In the genomic region with DNA sequence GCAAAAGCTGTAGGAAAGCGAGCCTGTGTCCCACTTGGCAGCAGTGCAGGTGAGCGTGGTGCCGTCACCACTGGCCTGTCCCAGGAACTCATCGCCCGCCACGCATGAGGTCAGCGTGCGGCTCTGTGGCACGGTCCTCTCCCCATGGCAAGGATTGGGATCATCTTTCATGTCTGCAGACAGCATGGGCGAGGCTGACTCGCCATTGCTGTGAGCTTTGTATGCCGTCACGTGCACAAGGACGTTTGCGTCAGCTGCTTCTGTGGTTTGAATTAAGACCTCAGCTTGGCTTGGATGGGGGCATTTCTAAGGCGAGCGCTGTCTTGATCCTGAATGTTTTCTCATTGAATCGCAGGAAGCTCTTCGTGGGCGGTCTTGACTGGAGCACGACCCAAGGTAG, we compare ENCODE assay signal across 10 cellular contexts. TPM values are rescaled to one million over a fixed set of nuclear protein-coding genes. Genes with fewer than 3 reads are reported as not detected.
DNase-seq lines count a peak whose midpoint lies in the region; ATAC-seq, FAIRE-seq and TF ChIP-seq lines count a peak whose summit lies in the region.
"Had no signal": no experiment of that assay in that cellular context is flagged by ENCODE, and none has a peak within 500 bp of the region (broad histone marks: within the 10 kb centered on the region; RNA-seq: fewer than 3 reads in every experiment).

No MANE protein-coding gene starts in this region.

- no peak overlapping the region for H3K4me3 ChIP-seq in tibial nerve

- H3K9me3 Mint-ChIP-seq in activated CD8-positive, alpha-beta T cell treated with anti-CD3 and anti-CD28 coated beads for 36 hours = no peaks in the 10 kb centered on the region
- no peaks in the 10 kb centered on the region for H3K9me3 Mint-ChIP-seq in activated CD8-positive, alpha-beta T cell treated with anti-CD3 and anti-CD28 coated beads, Interleukin-2, amount 10 ng/mL, durations not matched to agents 7 days and 5 days (ENCODE audit: insufficient read depth)

- H3K27ac ChIP-seq in tibial nerve = peak overlapping the region; percentile 80 to 99 (median 91)

- FAIRE-seq in D721Med (lab: Jason Lieb, UNC) = no peak
- FAIRE-seq: RCC 7860 had no signal

- POLR2A ChIA-PET in activated CD8-positive, alpha-beta T cell treated with anti-CD3 and anti-CD28 coated beads for 36 hours (lab: Charles Lee) = interaction anchor here (1.2 to 1.5 kb wide), 3 partner anchors 20 to 610 kb away, joined by 3 to 6 read pairs (median 3); a partner anchor contains a TSS
- POLR2A ChIA-PET in activated CD8-positive, alpha-beta T cell treated with anti-CD3 and anti-CD28 coated beads, Interleukin-2, amount 10 ng/mL, durations not matched to agents 7 days and 5 days (lab: Charles Lee) = no interaction called here

- no peaks in the 10 kb centered on the region for H3K9me3 ChIP-seq in tibial nerve

- H3K27ac Mint-ChIP-seq in activated CD8-positive, alpha-beta T cell treated with anti-CD3 and anti-CD28 coated beads for 36 hours = peak overlapping the region; percentile 30
- no peak overlapping the region for H3K27ac Mint-ChIP-seq in activated CD8-positive, alpha-beta T cell treated with anti-CD3 and anti-CD28 coated beads, Interleukin-2, amount 10 ng/mL, durations not matched to agents 7 days and 5 days

- no peak for ATAC-seq in activated CD8-positive, alpha-beta T cell treated with anti-CD3 and anti-CD28 coated beads for 36 hours
- ATAC-seq in activated CD8-positive, alpha-beta T cell treated with anti-CD3 and anti-CD28 coated beads, Interleukin-2, amount 10 ng/mL, durations not matched to agents 7 days and 5 days = no peak

- H3K27me3 ChIP-seq in tibial nerve = no peaks in the 10 kb centered on the region

- no peak overlapping the region for H3K4me3 Mint-ChIP-seq in activated CD8-positive, alpha-beta T cell treated with anti-CD3 and anti-CD28 coated beads for 36 hours
- no peak overlapping the region for H3K4me3 Mint-ChIP-seq in activated CD8-positive, alpha-beta T cell treated with anti-CD3 and anti-CD28 coated beads, Interleukin-2, amount 10 ng/mL, durations not matched to agents 7 days and 5 days

- H3K4me1 Mint-ChIP-seq in activated CD8-positive, alpha-beta T cell treated with anti-CD3 and anti-CD28 coated beads for 36 hours (ENCODE audit: low read depth) = peaks cover 49% of the 10 kb centered on the region
- H3K4me1 Mint-ChIP-seq in activated CD8-positive, alpha-beta T cell treated with anti-CD3 and anti-CD28 coated beads, Interleukin-2, amount 10 ng/mL, durations not matched to agents 7 days and 5 days (ENCODE audit: low read depth) = peaks cover 39% of the 10 kb centered on the region

- peaks cover 0 to 73% (median 41%) of the 10 kb centered on the region in 4 donors for H3K4me1 ChIP-seq in tibial nerve

- peak in 1 of 2 donors; percentile 30 for TF ChIP-seq EP300 in tibial nerve (IDR thresholded peaks at IDR 0.05)

- H3K36me3 ChIP-seq in tibial nerve = peaks cover 0 to 51% (median 4%) of the 10 kb centered on the region in 3 donors

- CTCF ChIA-PET in activated CD8-positive, alpha-beta T cell treated with anti-CD3 and anti-CD28 coated beads for 36 hours (lab: Charles Lee) = no interaction called here
- CTCF ChIA-PET in activated CD8-positive, alpha-beta T cell treated with anti-CD3 and anti-CD28 coated beads, Interleukin-2, amount 10 ng/mL, durations not matched to agents 7 days and 5 days (lab: Charles Lee) = no interaction called here

- no peak for DNase-seq in activated CD8-positive, alpha-beta T cell treated with anti-CD3 and anti-CD28 coated beads for 36 hours
- DNase-seq in activated CD8-positive, alpha-beta T cell treated with anti-CD3 and anti-CD28 coated beads, Interleukin-2, amount 10 ng/mL, durations not matched to agents 7 days and 5 days = no peak
- DNase-seq in kidney tubule cell (ENCODE audit: low spot score) (peak; percentile 30), tibial nerve (ENCODE audit: low spot score in 2 of 2) (no peak), islet precursor cell (no peak), D721Med (ENCODE audit: insufficient read length, low spot score) (no peak)
- DNase-seq: 8988T; activated CD8-positive, alpha-beta memory T cell treated with anti-CD3 and anti-CD28 coated beads for 24 hours; NCI-H1436 had no signal

- TF ChIP-seq POLR2A in tibial nerve (IDR thresholded peaks at IDR 0.05) = no peak

- intact Hi-C loops in activated CD8-positive, alpha-beta T cell treated with anti-CD3 and anti-CD28 coated beads for 36 hours (cut with micrococcal nuclease) = no loop called here

- TF ChIP-seq CTCF in activated CD8-positive, alpha-beta T cell treated with anti-CD3 and anti-CD28 coated beads for 36 hours (IDR thresholded peaks at IDR 0.05) = no peak
- TF ChIP-seq CTCF in tibial nerve (IDR thresholded peaks at IDR 0.05) (no peak), D721Med (IDR thresholded peaks at IDR 0.05; ENCODE audit: insufficient read depth, missing control alignments) (no peak)

- H3K27me3 Mint-ChIP-seq in activated CD8-positive, alpha-beta T cell treated with anti-CD3 and anti-CD28 coated beads for 36 hours = no peaks in the 10 kb centered on the region
- no peaks in the 10 kb centered on the region for H3K27me3 Mint-ChIP-seq in activated CD8-positive, alpha-beta T cell treated with anti-CD3 and anti-CD28 coated beads, Interleukin-2, amount 10 ng/mL, durations not matched to agents 7 days and 5 days (ENCODE audit: low read depth)

- H3K36me3 Mint-ChIP-seq in activated CD8-positive, alpha-beta T cell treated with anti-CD3 and anti-CD28 coated beads for 36 hours (ENCODE audit: low read depth) = peaks cover 38% of the 10 kb centered on the region
- peaks cover 45% of the 10 kb centered on the region for H3K36me3 Mint-ChIP-seq in activated CD8-positive, alpha-beta T cell treated with anti-CD3 and anti-CD28 coated beads, Interleukin-2, amount 10 ng/mL, durations not matched to agents 7 days and 5 days (ENCODE audit: low read depth)

- 68 to 75% methylated on average over 17 to 21 of the region's 21 CpGs for WGBS in tibial nerve, 2 donors

RNA-seq across cellular contexts. Expression of a gene that starts 9.8 kb away (rescaled TPM):
- 100 to 1,000 TPM; 263 to 283 TPM for total RNA-seq in activated CD8-positive, alpha-beta T cell treated with anti-CD3 and anti-CD28 coated beads for 36 hours
- 100 to 1,000 TPM; 264 to 270 TPM for total RNA-seq in activated CD8-positive, alpha-beta T cell treated with anti-CD3 and anti-CD28 coated beads, Interleukin-2, amount 10 ng/mL, durations not matched to agents 7 days and 5 days
- 10 to 100 TPM; 34.3 to 68.4 (median 61.0) TPM for total RNA-seq in tibial nerve

RNA-seq across cellular contexts. Expression of a gene that starts 15.8 kb away (rescaled TPM):
- 10 to 100 TPM; 27.8 to 29.5 TPM for total RNA-seq in activated CD8-positive, alpha-beta T cell treated with anti-CD3 and anti-CD28 coated beads for 36 hours
- total RNA-seq in activated CD8-positive, alpha-beta T cell treated with anti-CD3 and anti-CD28 coated beads, Interleukin-2, amount 10 ng/mL, durations not matched to agents 7 days and 5 days = 10 to 100 TPM; 26.2 to 26.8 TPM
- 100 to 1,000 TPM in 2 of 4 donors, 10 to 100 TPM in 2; 43.8 to 120 (median 94.4) TPM for total RNA-seq in tibial nerve

RNA-seq across cellular contexts. Expression of a gene that starts 21.1 kb away (rescaled TPM):
- 1,000 to 10,000 TPM; 1,854 to 1,879 TPM for total RNA-seq in activated CD8-positive, alpha-beta T cell treated with anti-CD3 and anti-CD28 coated beads for 36 hours
- total RNA-seq in activated CD8-positive, alpha-beta T cell treated with anti-CD3 and anti-CD28 coated beads, Interleukin-2, amount 10 ng/mL, durations not matched to agents 7 days and 5 days = 1,000 to 10,000 TPM; 1,384 TPM
- total RNA-seq in tibial nerve = 1,000 to 10,000 TPM; 4,239 to 4,988 (median 4,337) TPM

RNA-seq across cellular contexts. Expression of a gene that starts 32.8 kb away (rescaled TPM):
- total RNA-seq in activated CD8-positive, alpha-beta T cell treated with anti-CD3 and anti-CD28 coated beads for 36 hours = under 1 TPM; 0.07 to 0.29 TPM
- not detected for total RNA-seq in activated CD8-positive, alpha-beta T cell treated with anti-CD3 and anti-CD28 coated beads, Interleukin-2, amount 10 ng/mL, durations not matched to agents 7 days and 5 days
- total RNA-seq in tibial nerve = 10 to 100 TPM in 1 of 4 donors, 1 to 10 TPM in 3; 1.7 to 10.2 (median 4.2) TPM

RNA-seq across cellular contexts. Expression of a gene that starts 33.4 kb away (rescaled TPM):
- 100 to 1,000 TPM; 113 to 120 TPM for total RNA-seq in activated CD8-positive, alpha-beta T cell treated with anti-CD3 and anti-CD28 coated beads for 36 hours
- 100 to 1,000 TPM; 122 to 127 TPM for total RNA-seq in activated CD8-positive, alpha-beta T cell treated with anti-CD3 and anti-CD28 coated beads, Interleukin-2, amount 10 ng/mL, durations not matched to agents 7 days and 5 days
- total RNA-seq in tibial nerve = 100 to 1,000 TPM; 146 to 162 (median 151) TPM
